ENCODE assay signal across 24 cellular contexts in the genomic region with DNA sequence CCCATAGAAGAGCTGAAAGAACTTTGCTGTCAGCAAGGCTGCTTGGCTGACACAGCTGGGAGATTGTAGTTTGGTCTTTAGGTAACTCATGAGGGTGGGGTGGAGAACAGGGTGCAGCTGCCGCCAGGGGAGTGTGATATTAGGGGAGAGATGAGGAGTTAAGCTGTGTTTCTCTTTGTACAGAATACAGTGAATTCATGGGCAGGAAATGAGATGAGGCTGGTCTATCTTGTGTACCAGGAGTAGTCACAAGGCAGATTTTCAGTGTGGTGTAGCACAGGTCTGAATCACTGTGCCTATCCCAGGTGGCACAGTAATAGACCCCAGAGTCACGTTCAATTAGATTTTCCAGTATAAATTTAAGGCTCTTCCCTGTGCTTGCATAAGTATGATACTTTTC.
DNase-seq lines count a peak whose midpoint lies in the region; ATAC-seq and TF ChIP-seq lines count a peak whose summit lies in the region.
"Had no signal": no experiment of that assay in that cellular context is flagged by ENCODE, and none has a peak within 500 bp of the region (broad histone marks: within the 10 kb centered on the region; RNA-seq: fewer than 3 reads in every experiment).

No MANE protein-coding gene starts in this region.

- intact Hi-C loops in natural killer cell (cut with micrococcal nuclease), result loop anchor here (5.0 to 10.0 kb wide), 2 partner anchors 48 to 225 kb away; no protein-coding TSS in a partner anchor

- peak overlapping the region; percentile 99 for H3K27ac ChIP-seq in KOPT-K1 (ENCODE audit: low read depth, low read length, poor library complexity, severe bottlenecking)
- H3K27ac ChIP-seq: cardiac muscle cell, HL-60, stomach, tibial artery had no signal

- POLR2A ChIA-PET in activated naive CD8-positive, alpha-beta T cell treated with anti-CD3 and anti-CD28 coated beads, Interleukin-2, amount 10 ng/mL, durations not matched to agents 7 days and 5 days (lab: Charles Lee), result interaction anchor here (1.7 kb wide), 1 partner anchor 9 kb away, joined by 9 read pairs; no protein-coding TSS in a partner anchor

- H3K27ac Mint-ChIP-seq in T-helper 2 cell treated with Interferon-gamma antibody and Interleukin-4, amounts not matched to agents 5 μg/mL and 100 μg/mL, for 36 hours, result peak overlapping the region; percentile 8
- H3K27ac Mint-ChIP-seq in activated naive CD8-positive, alpha-beta T cell treated with anti-CD3 and anti-CD28 coated beads, Interleukin-2, amount 10 ng/mL, durations not matched to agents 7 days and 5 days, result peak overlapping the region; percentile 27
- H3K27ac Mint-ChIP-seq in natural killer cell, result peak overlapping the region; percentile 90 to 93
- H3K27ac Mint-ChIP-seq: GM23338, progenitor cell of endocrine pancreas had no signal

- no peak for DNase-seq in T-helper 2 cell treated with Interferon-gamma antibody and Interleukin-4, amounts not matched to agents 5 μg/mL and 100 μg/mL, for 36 hours (ENCODE audit: low spot score)
- no peak for DNase-seq in T-helper 2 cell
- no peak for DNase-seq in activated naive CD8-positive, alpha-beta T cell treated with anti-CD3 and anti-CD28 coated beads, Interleukin-2, amount 10 ng/mL, durations not matched to agents 7 days and 5 days
- no peak for DNase-seq in natural killer cell
- no peak for DNase-seq in NCI-H187 treated with DMSO at 0.1 percent for 48 hours (lab: John Stamatoyannopoulos, UW)
- DNase-seq: activated CD4-positive, alpha-beta T cell treated with anti-CD3 and anti-CD28 coated beads, Interleukin-2, amount 50 U/mL, for 1 hour; activated naive CD4-positive, alpha-beta T cell treated with anti-CD3 and anti-CD28 coated beads for 36 hours; anterior cingulate cortex; cortex of kidney; DMS153; head of caudate nucleus; NCI-H1694; NCI-H2171; NCI-H510A; stimulated activated CD4-positive, alpha-beta T cell treated with anti-CD3 and anti-CD28 coated beads, Interleukin-15, amount 100 ng/mL, for 24 hours; stomach; tibial artery had no signal

- peak; percentile 62 for ATAC-seq in activated naive CD8-positive, alpha-beta T cell treated with anti-CD3 and anti-CD28 coated beads, Interleukin-2, amount 10 ng/mL, durations not matched to agents 7 days and 5 days (ENCODE audit: low read depth)
- ATAC-seq in natural killer cell (peak; percentile 39 to 62 (median 44)), HG03025 (IDR thresholded peaks at IDR 0.05; ENCODE audit: low FRiP score, unreplicated experiment) (no peak), HG03354 (IDR thresholded peaks at IDR 0.05; ENCODE audit: poor library complexity, severe bottlenecking, unreplicated experiment) (no peak)

- no peaks in the 10 kb centered on the region for H3K27me3 Mint-ChIP-seq in T-helper 2 cell treated with Interferon-gamma antibody and Interleukin-4, amounts not matched to agents 5 μg/mL and 100 μg/mL, for 36 hours (ENCODE audit: low read depth)
- no peaks in the 10 kb centered on the region for H3K27me3 Mint-ChIP-seq in activated naive CD8-positive, alpha-beta T cell treated with anti-CD3 and anti-CD28 coated beads, Interleukin-2, amount 10 ng/mL, durations not matched to agents 7 days and 5 days
- H3K27me3 Mint-ChIP-seq in natural killer cell (ENCODE audit: low read depth in 2 of 2), result no peaks in the 10 kb centered on the region

- TF ChIP-seq CTCF in natural killer cell (IDR thresholded peaks at IDR 0.05), result no peak

- H3K9me3 ChIP-seq in KOPT-K1 (ENCODE audit: insufficient read depth, low read length, poor library complexity, severe bottlenecking), result no peaks in the 10 kb centered on the region
- H3K9me3 ChIP-seq: stomach, tibial artery had no signal

- peaks cover 24% of the 10 kb centered on the region for H3K4me1 Mint-ChIP-seq in T-helper 2 cell treated with Interferon-gamma antibody and Interleukin-4, amounts not matched to agents 5 μg/mL and 100 μg/mL, for 36 hours (ENCODE audit: low read depth)
- H3K4me1 Mint-ChIP-seq in activated naive CD8-positive, alpha-beta T cell treated with anti-CD3 and anti-CD28 coated beads, Interleukin-2, amount 10 ng/mL, durations not matched to agents 7 days and 5 days, result peaks cover 39% of the 10 kb centered on the region
- peaks cover 84 to 87% of the 10 kb centered on the region in 2 donors for H3K4me1 Mint-ChIP-seq in natural killer cell

- peaks cover 25% of the 10 kb centered on the region for H3K36me3 ChIP-seq in KOPT-K1 (ENCODE audit: insufficient read depth, low read length)
- H3K36me3 ChIP-seq: cardiac muscle cell, stomach, tibial artery had no signal

- H3K9me3 Mint-ChIP-seq in T-helper 2 cell treated with Interferon-gamma antibody and Interleukin-4, amounts not matched to agents 5 μg/mL and 100 μg/mL, for 36 hours, result no peaks in the 10 kb centered on the region
- no peaks in the 10 kb centered on the region for H3K9me3 Mint-ChIP-seq in activated naive CD8-positive, alpha-beta T cell treated with anti-CD3 and anti-CD28 coated beads, Interleukin-2, amount 10 ng/mL, durations not matched to agents 7 days and 5 days
- no peaks in the 10 kb centered on the region for H3K9me3 Mint-ChIP-seq in natural killer cell
- H3K9me3 Mint-ChIP-seq: activated naive CD4-positive, alpha-beta T cell treated with anti-CD3 and anti-CD28 coated beads for 36 hours; GM23338 had no signal

- H3K4me3 Mint-ChIP-seq in T-helper 2 cell treated with Interferon-gamma antibody and Interleukin-4, amounts not matched to agents 5 μg/mL and 100 μg/mL, for 36 hours, result no peak overlapping the region
- peak overlapping the region; percentile 79 for H3K4me3 Mint-ChIP-seq in activated naive CD8-positive, alpha-beta T cell treated with anti-CD3 and anti-CD28 coated beads, Interleukin-2, amount 10 ng/mL, durations not matched to agents 7 days and 5 days
- peak overlapping the region; percentile 93 for H3K4me3 Mint-ChIP-seq in natural killer cell
- H3K4me3 Mint-ChIP-seq: activated naive CD4-positive, alpha-beta T cell treated with anti-CD3 and anti-CD28 coated beads for 36 hours; GM23338 had no signal

- no peaks in the 10 kb centered on the region for H3K36me3 Mint-ChIP-seq in T-helper 2 cell treated with Interferon-gamma antibody and Interleukin-4, amounts not matched to agents 5 μg/mL and 100 μg/mL, for 36 hours (ENCODE audit: low read depth)
- H3K36me3 Mint-ChIP-seq in activated naive CD8-positive, alpha-beta T cell treated with anti-CD3 and anti-CD28 coated beads, Interleukin-2, amount 10 ng/mL, durations not matched to agents 7 days and 5 days, result no peaks in the 10 kb centered on the region
- H3K36me3 Mint-ChIP-seq in natural killer cell, result peaks cover 17% of the 10 kb centered on the region

Comparison
In these comparisons a context has a peak if more than half of its experiments do, and no peak if none do; other contexts are left out.
1. H3K27ac Mint-ChIP-seq: peak in every context shown above with its lines; median percentile 92 in natural killer cell; 27 in activated naive CD8-positive, alpha-beta T cell treated with anti-CD3 and anti-CD28 coated beads, Interleukin-2, amount 10 ng/mL, durations not matched to agents 7 days and 5 days; 8 in T-helper 2 cell treated with Interferon-gamma antibody and Interleukin-4, amounts not matched to agents 5 μg/mL and 100 μg/mL, for 36 hours.
2. ATAC-seq: peak in activated naive CD8-positive, alpha-beta T cell treated with anti-CD3 and anti-CD28 coated beads, Interleukin-2, amount 10 ng/mL, durations not matched to agents 7 days and 5 days (single experiment) and natural killer cell (3 of 3); none in HG03025 (single experiment) and HG03354 (single experiment).